ENCODE assay signal across 10 cellular contexts in the genomic region with DNA sequence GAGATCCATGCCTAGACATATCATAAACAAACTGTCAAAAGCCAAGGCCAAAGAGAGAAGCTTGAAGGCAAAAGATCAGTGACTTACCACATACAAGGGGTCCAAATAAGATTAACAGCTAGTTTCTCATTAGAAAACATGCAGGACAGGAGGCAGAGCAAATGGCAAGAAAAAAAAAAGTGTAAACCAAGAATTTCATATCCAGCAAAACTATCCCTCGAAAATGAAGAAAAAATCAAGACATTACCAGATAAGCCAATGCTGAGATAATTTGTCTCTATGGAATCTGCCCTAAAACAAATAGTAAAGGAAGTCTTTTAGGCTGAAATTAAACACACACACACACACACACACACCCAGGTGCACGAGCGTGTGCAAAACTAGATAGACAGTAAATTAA.
"Had no signal": no experiment of that assay in that cellular context is flagged by ENCODE, and none has a peak within 500 bp of the region (broad histone marks: within the 10 kb centered on the region; RNA-seq: fewer than 3 reads in every experiment).

No MANE protein-coding gene starts in this region.

- H2AFZ ChIP-seq: GM23338 had no signal

- H3K4me3 Mint-ChIP-seq: GM23338, H9, HFFc6 had no signal

- DNase-seq: H9, HCEC 1CT, HFFc6, IMR-90, KBM-7 had no signal

- H3K27ac Mint-ChIP-seq: GM23338, H9, HFFc6 had no signal

- H3K4me3 ChIP-seq: GM23338 had no signal

- ATAC-seq: GM23338 had no signal

- H3K27ac ChIP-seq: HL-60, KMS-11 had no signal

- H3K9ac ChIP-seq: KMS-11 had no signal

- H3K4me2 ChIP-seq: GM23338, KMS-11 had no signal

- FAIRE-seq: H1, H54 had no signal
